Comparison of ENCODE assay signal across 17 cellular contexts in genomic region chr15:68798695-68799094, GRCh38. TPM values are rescaled to one million over a fixed set of nuclear protein-coding genes. Genes with fewer than 3 reads are reported as not detected.
DNase-seq lines count a peak whose midpoint lies in the region; ATAC-seq and TF ChIP-seq lines count a peak whose summit lies in the region.
"Had no signal": no experiment of that assay in that cellular context is flagged by ENCODE, and none has a peak within 500 bp of the region (broad histone marks: within the 10 kb centered on the region; RNA-seq: fewer than 3 reads in every experiment).

No MANE protein-coding gene starts in this region.

- no peak for DNase-seq in activated T-cell treated with anti-CD3 and anti-CD28 coated beads, Interleukin-2, amount 50 U/mL, for 72 hours
- no peak for DNase-seq in activated T-cell treated with anti-CD3 and anti-CD28 coated beads, Interleukin-2, amount 50 U/mL, for 4 hours
- peak; percentile 40 for DNase-seq in cerebellar cortex (ENCODE audit: low spot score)
- no peak for DNase-seq in stimulated activated effector memory CD8-positive, alpha-beta T cell treated with anti-CD3 and anti-CD28 coated beads, Interleukin-12 subunit alpha, Interleukin-12 subunit beta, amount 100 ng/mL, for 72 hours (ENCODE audit: low spot score in 2 of 2)
- DNase-seq in NCI-H1092 (lab: John Stamatoyannopoulos, UW), result no peak
- DNase-seq in esophagus squamous epithelium (lab: John Stamatoyannopoulos, UW), result no peak
- DNase-seq: dermis blood vessel endothelial cell; DMS 273 treated with DMSO at 0.1 percent for 48 hours; mesendoderm; NCI-H1105; NCI-H82; occipital lobe; stimulated activated CD4-positive, alpha-beta T cell treated with anti-CD3 and anti-CD28 coated beads, Interleukin-4, amount 100 ng/mL, for 24 hours; uterus had no signal

- H3K4me1 Mint-ChIP-seq in activated T-cell treated with anti-CD3 and anti-CD28 coated beads, Interleukin-2, amount 50 U/mL, for 72 hours (ENCODE audit: low read depth), result peaks cover 89% of the 10 kb centered on the region
- peaks cover 92% of the 10 kb centered on the region for H3K4me1 Mint-ChIP-seq in activated T-cell treated with anti-CD3 and anti-CD28 coated beads, Interleukin-2, amount 50 U/mL, for 4 hours (ENCODE audit: low read depth)
- H3K4me1 Mint-ChIP-seq in IgD-negative memory B cell, result peaks cover 64 to 78% (median 74%) of the 10 kb centered on the region in 3 donors
- H3K4me1 Mint-ChIP-seq in stimulated activated effector memory CD8-positive, alpha-beta T cell treated with anti-CD3 and anti-CD28 coated beads, Interleukin-12 subunit alpha, Interleukin-12 subunit beta, amount 100 ng/mL, for 72 hours, result peaks cover 97% of the 10 kb centered on the region

- peaks cover 0 to 1% of the 10 kb centered on the region in 2 donors for H3K36me3 Mint-ChIP-seq in activated T-cell treated with anti-CD3 and anti-CD28 coated beads, Interleukin-2, amount 50 U/mL, for 72 hours (ENCODE audit: insufficient read depth in 2 of 2)
- peaks cover 10% of the 10 kb centered on the region for H3K36me3 Mint-ChIP-seq in activated T-cell treated with anti-CD3 and anti-CD28 coated beads, Interleukin-2, amount 50 U/mL, for 4 hours (ENCODE audit: insufficient read depth)
- H3K36me3 Mint-ChIP-seq in IgD-negative memory B cell, result peaks cover 3% of the 10 kb centered on the region
- H3K36me3 Mint-ChIP-seq in stimulated activated effector memory CD8-positive, alpha-beta T cell treated with anti-CD3 and anti-CD28 coated beads, Interleukin-12 subunit alpha, Interleukin-12 subunit beta, amount 100 ng/mL, for 72 hours, result peaks cover 51% of the 10 kb centered on the region

- H3K9me3 ChIP-seq in esophagus squamous epithelium, result no peaks in the 10 kb centered on the region
- H3K9me3 ChIP-seq: uterus had no signal

- H3K36me3 ChIP-seq in esophagus squamous epithelium, result no peaks in the 10 kb centered on the region
- H3K36me3 ChIP-seq: uterus had no signal

- H3K27me3 ChIP-seq in esophagus squamous epithelium, result no peaks in the 10 kb centered on the region
- H3K27me3 ChIP-seq: uterus had no signal

- peak overlapping the region in 1 of 2 donors; percentile 50 for H3K4me3 Mint-ChIP-seq in activated T-cell treated with anti-CD3 and anti-CD28 coated beads, Interleukin-2, amount 50 U/mL, for 72 hours
- H3K4me3 Mint-ChIP-seq in activated T-cell treated with anti-CD3 and anti-CD28 coated beads, Interleukin-2, amount 50 U/mL, for 4 hours, result no peak overlapping the region
- H3K4me3 Mint-ChIP-seq in IgD-negative memory B cell, result no peak overlapping the region
- H3K4me3 Mint-ChIP-seq in stimulated activated effector memory CD8-positive, alpha-beta T cell treated with anti-CD3 and anti-CD28 coated beads, Interleukin-12 subunit alpha, Interleukin-12 subunit beta, amount 100 ng/mL, for 72 hours, result no peak overlapping the region
- H3K4me3 Mint-ChIP-seq: T-helper 2 cell treated with Interferon-gamma antibody and Interleukin-4, amounts not matched to agents 5 μg/mL and 100 μg/mL, for 36 hours had no signal

- peaks cover 25 to 88% (median 52%) of the 10 kb centered on the region in 3 donors for H3K4me1 ChIP-seq in esophagus squamous epithelium

- no peak for TF ChIP-seq POLR2A in esophagus squamous epithelium (IDR thresholded peaks at IDR 0.05)

- no peak for ATAC-seq in activated T-cell treated with anti-CD3 and anti-CD28 coated beads, Interleukin-2, amount 50 U/mL, for 72 hours (replicated peaks in 1 of 2)
- no peak for ATAC-seq in activated T-cell treated with anti-CD3 and anti-CD28 coated beads, Interleukin-2, amount 50 U/mL, for 4 hours
- no peak for ATAC-seq in stimulated activated effector memory CD8-positive, alpha-beta T cell treated with anti-CD3 and anti-CD28 coated beads, Interleukin-12 subunit alpha, Interleukin-12 subunit beta, amount 100 ng/mL, for 72 hours
- no peak for ATAC-seq in GM19467 (IDR thresholded peaks at IDR 0.05; ENCODE audit: unreplicated experiment)

- no peak overlapping the region for H3K27ac ChIP-seq in esophagus squamous epithelium

- TF ChIP-seq CTCF in esophagus squamous epithelium (IDR thresholded peaks at IDR 0.05), result no peak

- H3K27ac Mint-ChIP-seq in activated T-cell treated with anti-CD3 and anti-CD28 coated beads, Interleukin-2, amount 50 U/mL, for 72 hours, result peak overlapping the region; percentile 47
- peak overlapping the region in 2 of 3 donors; percentile 60 to 91 for H3K27ac Mint-ChIP-seq in IgD-negative memory B cell
- H3K27ac Mint-ChIP-seq in stimulated activated effector memory CD8-positive, alpha-beta T cell treated with anti-CD3 and anti-CD28 coated beads, Interleukin-12 subunit alpha, Interleukin-12 subunit beta, amount 100 ng/mL, for 72 hours, result peak overlapping the region; percentile 0
- H3K27ac Mint-ChIP-seq: T-helper 2 cell treated with Interferon-gamma antibody and Interleukin-4, amounts not matched to agents 5 μg/mL and 100 μg/mL, for 36 hours had no signal

- H3K9me3 Mint-ChIP-seq in activated T-cell treated with anti-CD3 and anti-CD28 coated beads, Interleukin-2, amount 50 U/mL, for 72 hours, result no peaks in the 10 kb centered on the region
- H3K9me3 Mint-ChIP-seq in activated T-cell treated with anti-CD3 and anti-CD28 coated beads, Interleukin-2, amount 50 U/mL, for 4 hours, result no peaks in the 10 kb centered on the region
- H3K9me3 Mint-ChIP-seq in IgD-negative memory B cell, result no peaks in the 10 kb centered on the region
- H3K9me3 Mint-ChIP-seq in stimulated activated effector memory CD8-positive, alpha-beta T cell treated with anti-CD3 and anti-CD28 coated beads, Interleukin-12 subunit alpha, Interleukin-12 subunit beta, amount 100 ng/mL, for 72 hours, result no peaks in the 10 kb centered on the region
- H3K9me3 Mint-ChIP-seq: T-helper 2 cell treated with Interferon-gamma antibody and Interleukin-4, amounts not matched to agents 5 μg/mL and 100 μg/mL, for 36 hours had no signal

- WGBS in esophagus squamous epithelium, 2 donors, result 71 to 76% methylated on average over 5 of the region's 5 CpGs

- no peaks in the 10 kb centered on the region for H3K27me3 Mint-ChIP-seq in activated T-cell treated with anti-CD3 and anti-CD28 coated beads, Interleukin-2, amount 50 U/mL, for 72 hours (ENCODE audit: low read depth)
- no peaks in the 10 kb centered on the region for H3K27me3 Mint-ChIP-seq in activated T-cell treated with anti-CD3 and anti-CD28 coated beads, Interleukin-2, amount 50 U/mL, for 4 hours (ENCODE audit: low read depth)
- no peaks in the 10 kb centered on the region for H3K27me3 Mint-ChIP-seq in IgD-negative memory B cell

- H3K4me3 ChIP-seq in esophagus squamous epithelium, result no peak overlapping the region
- H3K4me3 ChIP-seq: uterus had no signal

- intact Hi-C loops in esophagus squamous epithelium (cut with DNase I), result no loop called here

RNA-seq across cellular contexts. Expression of gene ANP32A, which starts 22.0 kb away (rescaled TPM):
- 100 to 1,000 TPM; 200 to 204 TPM for total RNA-seq in activated T-cell treated with anti-CD3 and anti-CD28 coated beads, Interleukin-2, amount 50 U/mL, for 72 hours
- total RNA-seq in activated T-cell treated with anti-CD3 and anti-CD28 coated beads, Interleukin-2, amount 50 U/mL, for 4 hours, result 100 to 1,000 TPM; 260 to 273 (median 263) TPM
- 110 TPM for polyA plus RNA-seq in IgD-negative memory B cell
- total RNA-seq in esophagus squamous epithelium, result 10 to 100 TPM; 40.1 to 71.5 (median 43.8) TPM

Comparison
In these comparisons a context has a peak if more than half of its experiments do, and no peak if none do; other contexts are left out.
1. H3K27ac Mint-ChIP-seq: peak in every context shown above with its lines; median percentile 76 in IgD-negative memory B cell; 47 in activated T-cell treated with anti-CD3 and anti-CD28 coated beads, Interleukin-2, amount 50 U/mL, for 72 hours; 0 in stimulated activated effector memory CD8-positive, alpha-beta T cell treated with anti-CD3 and anti-CD28 coated beads, Interleukin-12 subunit alpha, Interleukin-12 subunit beta, amount 100 ng/mL, for 72 hours.